Comparison of ENCODE assay signal across 1 cellular context in the genomic region with DNA sequence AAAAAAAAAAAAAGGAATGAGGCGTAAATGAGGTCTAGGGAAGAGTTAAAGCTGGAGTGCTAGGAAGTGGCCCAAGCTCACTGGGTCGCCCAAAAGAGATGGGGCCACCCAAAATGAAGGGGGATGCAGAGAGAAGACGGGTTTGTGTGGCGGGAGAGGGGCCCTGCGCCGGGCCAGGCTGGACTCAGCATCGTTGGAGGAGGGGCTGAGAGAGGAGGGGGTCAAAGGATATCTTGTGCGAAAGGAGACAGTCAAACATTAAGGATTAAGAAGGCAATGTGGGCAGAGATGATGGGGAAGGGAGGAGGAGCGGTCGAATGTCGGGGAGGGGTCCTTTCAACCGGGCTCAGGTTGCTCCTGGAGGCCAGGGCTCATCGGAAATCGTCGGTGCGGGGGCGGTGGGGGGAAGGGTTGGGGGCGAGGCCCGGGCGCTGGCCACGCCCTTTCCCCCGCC.
TF ChIP-seq lines count a peak whose summit lies in the region.

No MANE protein-coding gene starts in this region.

TF ChIP-seq in HEK293, 187 proteins besides CTCF, POLR2A, EP300 and RAD21 (continued from another document and continues in another):
- TF ChIP-seq, protein P1, sequence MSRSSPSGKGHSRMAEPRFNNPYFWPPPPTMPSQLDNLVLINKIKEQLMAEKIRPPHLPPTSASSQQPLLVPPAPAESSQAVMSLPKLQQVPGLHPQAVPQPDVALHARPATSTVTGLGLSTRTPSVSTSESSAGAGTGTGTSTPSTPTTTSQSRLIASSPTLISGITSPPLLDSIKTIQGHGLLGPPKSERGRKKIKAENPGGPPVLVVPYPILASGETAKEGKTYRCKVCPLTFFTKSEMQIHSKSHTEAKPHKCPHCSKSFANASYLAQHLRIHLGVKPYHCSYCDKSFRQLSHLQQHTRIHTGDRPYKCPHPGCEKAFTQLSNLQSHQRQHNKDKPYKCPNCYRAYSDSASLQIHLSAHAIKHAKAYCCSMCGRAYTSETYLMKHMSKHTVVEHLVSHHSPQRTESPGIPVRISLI (tag by site-specific recombination; IDR thresholded peaks at IDR 0.05): peak; percentile 90
- TF ChIP-seq ZNF155 (tag by site-specific recombination; IDR thresholded peaks at IDR 0.05) (no peak), HOXC10 (CRISPR knock-in tag; IDR thresholded peaks at IDR 0.05) (no peak), ZNF792 (tag by site-specific recombination; IDR thresholded peaks at IDR 0.05) (no peak), ZNF121 (tag by site-specific recombination; IDR thresholded peaks at IDR 0.05) (no peak), WT1 (tag by site-specific recombination; IDR thresholded peaks at IDR 0.05) (no peak), ZNF138 (tag by site-specific recombination; IDR thresholded peaks at IDR 0.05; ENCODE audit: borderline replicate concordance) (no peak), ZFP41 (tag by site-specific recombination; IDR thresholded peaks at IDR 0.05; ENCODE audit: borderline replicate concordance) (no peak), KLF16 (tag by site-specific recombination; IDR thresholded peaks at IDR 0.05) (peak; percentile 62; the same call in 1 of the 2 replicates), ZNF202 (tag by site-specific recombination; IDR thresholded peaks at IDR 0.05; ENCODE audit: borderline replicate concordance) (no peak), SCRT2 (tag by site-specific recombination; IDR thresholded peaks at IDR 0.05) (no peak), ZNF214 (tag by site-specific recombination; IDR thresholded peaks at IDR 0.05; ENCODE audit: borderline replicate concordance) (no peak), OSR2 (tag by site-specific recombination; IDR thresholded peaks at IDR 0.05) (no peak), ZNF670 (tag by site-specific recombination; IDR thresholded peaks at IDR 0.05; ENCODE audit: low read depth) (no peak), GFI1B (tag by site-specific recombination; IDR thresholded peaks at IDR 0.05) (no peak), ZNF266 (tag by site-specific recombination; IDR thresholded peaks at IDR 0.05; ENCODE audit: low read depth) (no peak), ZNF341 (tag by site-specific recombination; IDR thresholded peaks at IDR 0.05; ENCODE audit: low read depth) (no peak), RBAK (tag by site-specific recombination; IDR thresholded peaks at IDR 0.05) (no peak), MZF1 (tag by site-specific recombination; IDR thresholded peaks at IDR 0.05; ENCODE audit: borderline replicate concordance) (no peak), SP3 (tag by site-specific recombination; IDR thresholded peaks at IDR 0.05) (no peak), ZNF248 (tag by site-specific recombination; IDR thresholded peaks at IDR 0.05) (no peak), ZNF501 (tag by site-specific recombination; IDR thresholded peaks at IDR 0.05) (no peak), SCRT1 (tag by site-specific recombination; IDR thresholded peaks at IDR 0.05; ENCODE audit: borderline replicate concordance) (no peak), ZNF10 (tag by site-specific recombination; IDR thresholded peaks at IDR 0.05) (no peak), ZBTB21 (tag by site-specific recombination; IDR thresholded peaks at IDR 0.05) (peak; percentile 41; the same call in 1 of the 2 replicates), TRIM28 (IDR thresholded peaks at IDR 0.05; ENCODE audit: borderline replicate concordance, low read length) (no peak), ZEB2 (tag by site-specific recombination; IDR thresholded peaks at IDR 0.05) (peak; percentile 85), ZNF311 (tag by site-specific recombination; IDR thresholded peaks at IDR 0.05; ENCODE audit: borderline replicate concordance) (no peak), BCL11A (tag by site-specific recombination; IDR thresholded peaks at IDR 0.05; ENCODE audit: low read depth) (peak; percentile 46; the same call in 1 of the 2 replicates), ZNF626 (tag by site-specific recombination; IDR thresholded peaks at IDR 0.05) (no peak), ZSCAN16 (tag by site-specific recombination; IDR thresholded peaks at IDR 0.05) (no peak), SP7 (tag by site-specific recombination; IDR thresholded peaks at IDR 0.05) (peak; percentile 65; the same call in 1 of the 2 replicates), ZBTB8A (tag by site-specific recombination; IDR thresholded peaks at IDR 0.05) (peak; percentile 46), GLI2 (tag by site-specific recombination; IDR thresholded peaks at IDR 0.05; ENCODE audit: borderline replicate concordance, low read depth) (no peak), ZNF146 (tag by site-specific recombination; IDR thresholded peaks at IDR 0.05) (no peak), ZBTB7A (tag by site-specific recombination; IDR thresholded peaks at IDR 0.05; ENCODE audit: low read depth) (0 out of 2 replicates have a peak, but pooled peaks have one; percentile 58), ZNF600 (tag by site-specific recombination; IDR thresholded peaks at IDR 0.05) (peak; percentile 82), ZNF514 (tag by site-specific recombination; IDR thresholded peaks at IDR 0.05) (no peak), ZNF184 (tag by site-specific recombination; IDR thresholded peaks at IDR 0.05) (no peak), ZNF658 (tag by site-specific recombination; IDR thresholded peaks at IDR 0.05) (no peak), ZNF211 (tag by site-specific recombination; IDR thresholded peaks at IDR 0.05; ENCODE audit: low read depth) (no peak), ZNF133 (tag by site-specific recombination; IDR thresholded peaks at IDR 0.05) (no peak), ZNF664 (tag by site-specific recombination; IDR thresholded peaks at IDR 0.05) (no peak), ZXDB (tag by site-specific recombination; IDR thresholded peaks at IDR 0.05) (peak; percentile 55; the same call in 1 of the 2 replicates)
- TF ChIP-seq, protein P2, sequence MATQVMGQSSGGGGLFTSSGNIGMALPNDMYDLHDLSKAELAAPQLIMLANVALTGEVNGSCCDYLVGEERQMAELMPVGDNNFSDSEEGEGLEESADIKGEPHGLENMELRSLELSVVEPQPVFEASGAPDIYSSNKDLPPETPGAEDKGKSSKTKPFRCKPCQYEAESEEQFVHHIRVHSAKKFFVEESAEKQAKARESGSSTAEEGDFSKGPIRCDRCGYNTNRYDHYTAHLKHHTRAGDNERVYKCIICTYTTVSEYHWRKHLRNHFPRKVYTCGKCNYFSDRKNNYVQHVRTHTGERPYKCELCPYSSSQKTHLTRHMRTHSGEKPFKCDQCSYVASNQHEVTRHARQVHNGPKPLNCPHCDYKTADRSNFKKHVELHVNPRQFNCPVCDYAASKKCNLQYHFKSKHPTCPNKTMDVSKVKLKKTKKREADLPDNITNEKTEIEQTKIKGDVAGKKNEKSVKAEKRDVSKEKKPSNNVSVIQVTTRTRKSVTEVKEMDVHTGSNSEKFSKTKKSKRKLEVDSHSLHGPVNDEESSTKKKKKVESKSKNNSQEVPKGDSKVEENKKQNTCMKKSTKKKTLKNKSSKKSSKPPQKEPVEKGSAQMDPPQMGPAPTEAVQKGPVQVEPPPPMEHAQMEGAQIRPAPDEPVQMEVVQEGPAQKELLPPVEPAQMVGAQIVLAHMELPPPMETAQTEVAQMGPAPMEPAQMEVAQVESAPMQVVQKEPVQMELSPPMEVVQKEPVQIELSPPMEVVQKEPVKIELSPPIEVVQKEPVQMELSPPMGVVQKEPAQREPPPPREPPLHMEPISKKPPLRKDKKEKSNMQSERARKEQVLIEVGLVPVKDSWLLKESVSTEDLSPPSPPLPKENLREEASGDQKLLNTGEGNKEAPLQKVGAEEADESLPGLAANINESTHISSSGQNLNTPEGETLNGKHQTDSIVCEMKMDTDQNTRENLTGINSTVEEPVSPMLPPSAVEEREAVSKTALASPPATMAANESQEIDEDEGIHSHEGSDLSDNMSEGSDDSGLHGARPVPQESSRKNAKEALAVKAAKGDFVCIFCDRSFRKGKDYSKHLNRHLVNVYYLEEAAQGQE (tag by site-specific recombination; IDR thresholded peaks at IDR 0.05): no peak
- TF ChIP-seq, protein P3, sequence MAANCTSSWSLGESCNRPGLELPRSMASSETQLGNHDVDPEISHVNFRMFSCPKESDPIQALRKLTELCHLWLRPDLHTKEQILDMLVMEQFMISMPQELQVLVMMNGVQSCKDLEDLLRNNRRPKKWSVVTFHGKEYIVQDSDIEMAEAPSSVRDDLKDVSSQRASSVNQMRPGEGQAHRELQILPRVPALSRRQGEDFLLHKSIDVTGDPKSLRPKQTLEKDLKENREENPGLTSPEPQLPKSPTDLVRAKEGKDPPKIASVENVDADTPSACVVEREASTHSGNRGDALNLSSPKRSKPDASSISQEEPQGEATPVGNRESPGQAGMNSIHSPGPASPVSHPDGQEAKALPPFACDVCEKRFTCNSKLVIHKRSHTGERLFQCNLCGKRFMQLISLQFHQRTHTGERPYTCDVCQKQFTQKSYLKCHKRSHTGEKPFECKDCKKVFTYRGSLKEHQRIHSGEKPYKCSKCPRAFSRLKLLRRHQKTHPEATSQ (tag by site-specific recombination; IDR thresholded peaks at IDR 0.05): no peak
- TF ChIP-seq, protein P4, sequence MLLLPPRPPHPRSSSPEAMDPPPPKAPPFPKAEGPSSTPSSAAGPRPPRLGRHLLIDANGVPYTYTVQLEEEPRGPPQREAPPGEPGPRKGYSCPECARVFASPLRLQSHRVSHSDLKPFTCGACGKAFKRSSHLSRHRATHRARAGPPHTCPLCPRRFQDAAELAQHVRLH (tag by site-specific recombination; IDR thresholded peaks at IDR 0.05): no peak
- TF ChIP-seq, protein P5, sequence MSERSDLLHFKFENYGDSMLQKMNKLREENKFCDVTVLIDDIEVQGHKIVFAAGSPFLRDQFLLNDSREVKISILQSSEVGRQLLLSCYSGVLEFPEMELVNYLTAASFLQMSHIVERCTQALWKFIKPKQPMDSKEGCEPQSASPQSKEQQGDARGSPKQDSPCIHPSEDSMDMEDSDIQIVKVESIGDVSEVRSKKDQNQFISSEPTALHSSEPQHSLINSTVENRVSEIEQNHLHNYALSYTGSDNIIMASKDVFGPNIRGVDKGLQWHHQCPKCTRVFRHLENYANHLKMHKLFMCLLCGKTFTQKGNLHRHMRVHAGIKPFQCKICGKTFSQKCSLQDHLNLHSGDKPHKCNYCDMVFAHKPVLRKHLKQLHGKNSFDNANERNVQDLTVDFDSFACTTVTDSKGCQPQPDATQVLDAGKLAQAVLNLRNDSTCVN (tag by site-specific recombination; optimal IDR thresholded peaks at IDR 0.05): no peak
- TF ChIP-seq, protein P6, sequence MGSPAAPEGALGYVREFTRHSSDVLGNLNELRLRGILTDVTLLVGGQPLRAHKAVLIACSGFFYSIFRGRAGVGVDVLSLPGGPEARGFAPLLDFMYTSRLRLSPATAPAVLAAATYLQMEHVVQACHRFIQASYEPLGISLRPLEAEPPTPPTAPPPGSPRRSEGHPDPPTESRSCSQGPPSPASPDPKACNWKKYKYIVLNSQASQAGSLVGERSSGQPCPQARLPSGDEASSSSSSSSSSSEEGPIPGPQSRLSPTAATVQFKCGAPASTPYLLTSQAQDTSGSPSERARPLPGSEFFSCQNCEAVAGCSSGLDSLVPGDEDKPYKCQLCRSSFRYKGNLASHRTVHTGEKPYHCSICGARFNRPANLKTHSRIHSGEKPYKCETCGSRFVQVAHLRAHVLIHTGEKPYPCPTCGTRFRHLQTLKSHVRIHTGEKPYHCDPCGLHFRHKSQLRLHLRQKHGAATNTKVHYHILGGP (tag by site-specific recombination; IDR thresholded peaks at IDR 0.05): no peak
- TF ChIP-seq, protein P7, sequence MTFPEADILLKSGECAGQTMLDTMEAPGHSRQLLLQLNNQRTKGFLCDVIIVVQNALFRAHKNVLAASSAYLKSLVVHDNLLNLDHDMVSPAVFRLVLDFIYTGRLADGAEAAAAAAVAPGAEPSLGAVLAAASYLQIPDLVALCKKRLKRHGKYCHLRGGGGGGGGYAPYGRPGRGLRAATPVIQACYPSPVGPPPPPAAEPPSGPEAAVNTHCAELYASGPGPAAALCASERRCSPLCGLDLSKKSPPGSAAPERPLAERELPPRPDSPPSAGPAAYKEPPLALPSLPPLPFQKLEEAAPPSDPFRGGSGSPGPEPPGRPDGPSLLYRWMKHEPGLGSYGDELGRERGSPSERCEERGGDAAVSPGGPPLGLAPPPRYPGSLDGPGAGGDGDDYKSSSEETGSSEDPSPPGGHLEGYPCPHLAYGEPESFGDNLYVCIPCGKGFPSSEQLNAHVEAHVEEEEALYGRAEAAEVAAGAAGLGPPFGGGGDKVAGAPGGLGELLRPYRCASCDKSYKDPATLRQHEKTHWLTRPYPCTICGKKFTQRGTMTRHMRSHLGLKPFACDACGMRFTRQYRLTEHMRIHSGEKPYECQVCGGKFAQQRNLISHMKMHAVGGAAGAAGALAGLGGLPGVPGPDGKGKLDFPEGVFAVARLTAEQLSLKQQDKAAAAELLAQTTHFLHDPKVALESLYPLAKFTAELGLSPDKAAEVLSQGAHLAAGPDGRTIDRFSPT (tag by site-specific recombination; IDR thresholded peaks at IDR 0.05): no peak
- TF ChIP-seq, protein P8, sequence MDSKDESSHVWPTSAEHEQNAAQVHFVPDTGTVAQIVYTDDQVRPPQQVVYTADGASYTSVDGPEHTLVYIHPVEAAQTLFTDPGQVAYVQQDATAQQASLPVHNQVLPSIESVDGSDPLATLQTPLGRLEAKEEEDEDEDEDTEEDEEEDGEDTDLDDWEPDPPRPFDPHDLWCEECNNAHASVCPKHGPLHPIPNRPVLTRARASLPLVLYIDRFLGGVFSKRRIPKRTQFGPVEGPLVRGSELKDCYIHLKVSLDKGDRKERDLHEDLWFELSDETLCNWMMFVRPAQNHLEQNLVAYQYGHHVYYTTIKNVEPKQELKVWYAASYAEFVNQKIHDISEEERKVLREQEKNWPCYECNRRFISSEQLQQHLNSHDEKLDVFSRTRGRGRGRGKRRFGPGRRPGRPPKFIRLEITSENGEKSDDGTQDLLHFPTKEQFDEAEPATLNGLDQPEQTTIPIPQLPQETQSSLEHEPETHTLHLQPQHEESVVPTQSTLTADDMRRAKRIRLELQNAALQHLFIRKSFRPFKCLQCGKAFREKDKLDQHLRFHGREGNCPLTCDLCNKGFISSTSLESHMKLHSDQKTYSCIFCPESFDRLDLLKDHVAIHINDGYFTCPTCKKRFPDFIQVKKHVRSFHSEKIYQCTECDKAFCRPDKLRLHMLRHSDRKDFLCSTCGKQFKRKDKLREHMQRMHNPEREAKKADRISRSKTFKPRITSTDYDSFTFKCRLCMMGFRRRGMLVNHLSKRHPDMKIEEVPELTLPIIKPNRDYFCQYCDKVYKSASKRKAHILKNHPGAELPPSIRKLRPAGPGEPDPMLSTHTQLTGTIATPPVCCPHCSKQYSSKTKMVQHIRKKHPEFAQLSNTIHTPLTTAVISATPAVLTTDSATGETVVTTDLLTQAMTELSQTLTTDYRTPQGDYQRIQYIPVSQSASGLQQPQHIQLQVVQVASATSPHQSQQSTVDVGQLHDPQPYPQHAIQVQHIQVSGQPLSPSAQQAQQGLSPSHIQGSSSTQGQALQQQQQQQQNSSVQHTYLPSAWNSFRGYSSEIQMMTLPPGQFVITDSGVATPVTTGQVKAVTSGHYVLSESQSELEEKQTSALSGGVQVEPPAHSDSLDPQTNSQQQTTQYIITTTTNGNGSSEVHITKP (tag by site-specific recombination; IDR thresholded peaks at IDR 0.05): peak; percentile 70
- TF ChIP-seq, protein P9, sequence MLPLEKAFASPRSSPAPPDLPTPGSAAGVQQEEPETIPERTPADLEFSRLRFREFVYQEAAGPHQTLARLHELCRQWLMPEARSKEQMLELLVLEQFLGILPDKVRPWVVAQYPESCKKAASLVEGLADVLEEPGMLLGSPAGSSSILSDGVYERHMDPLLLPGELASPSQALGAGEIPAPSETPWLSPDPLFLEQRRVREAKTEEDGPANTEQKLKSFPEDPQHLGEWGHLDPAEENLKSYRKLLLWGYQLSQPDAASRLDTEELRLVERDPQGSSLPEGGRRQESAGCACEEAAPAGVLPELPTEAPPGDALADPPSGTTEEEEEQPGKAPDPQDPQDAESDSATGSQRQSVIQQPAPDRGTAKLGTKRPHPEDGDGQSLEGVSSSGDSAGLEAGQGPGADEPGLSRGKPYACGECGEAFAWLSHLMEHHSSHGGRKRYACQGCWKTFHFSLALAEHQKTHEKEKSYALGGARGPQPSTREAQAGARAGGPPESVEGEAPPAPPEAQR (tag by site-specific recombination; IDR thresholded peaks at IDR 0.05): peak; percentile 29
